Comparison of ENCODE assay signal across 1 cellular context in the genomic region with DNA sequence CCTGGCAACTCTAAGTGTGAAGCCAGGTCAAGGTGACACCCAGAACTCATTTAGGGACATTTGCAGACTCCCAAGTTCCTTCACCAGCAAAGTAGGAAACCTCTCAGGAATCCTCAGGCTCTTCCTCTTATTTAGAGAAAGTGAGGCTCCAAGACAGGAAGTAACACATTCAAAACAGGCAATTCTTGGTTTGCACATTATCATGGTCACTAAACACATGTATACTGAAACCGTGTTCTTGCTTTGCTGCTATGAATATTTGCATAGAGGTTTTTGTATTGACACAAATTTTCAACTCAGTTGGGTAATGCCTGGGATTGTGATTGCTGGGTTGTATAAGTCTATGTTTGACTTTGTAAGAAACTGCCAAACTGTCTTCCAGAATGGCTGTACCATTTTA.
TF ChIP-seq lines count a peak whose summit lies in the region.

No MANE protein-coding gene starts in this region.

TF ChIP-seq in GM12878, 131 proteins besides CTCF, POLR2A, EP300 and RAD21 (continued from another document):
- TF ChIP-seq ETV6 (conservative IDR thresholded peaks at IDR 0.05 in 1 of 2, IDR thresholded peaks at IDR 0.05 in 1 of 2; ENCODE audit: borderline replicate concordance in 1 of 2, low read depth in 1 of 2) (peak in 1 of 2 experiments; percentile 42; a peak in 1 of 4 replicates), MTA2 (IDR thresholded peaks at IDR 0.05; ENCODE audit: low read depth) (no peak), IKZF1 (conservative IDR thresholded peaks at IDR 0.05) (peak; percentile 73), IRF4 (IDR thresholded peaks at IDR 0.05; ENCODE audit: low read depth, low read length) (peak; percentile 74), KLF5 (IDR thresholded peaks at IDR 0.05; ENCODE audit: partially characterized antibody) (no peak), ZNF217 (IDR thresholded peaks at IDR 0.05) (0 out of 2 replicates have a peak, but pooled peaks have one; percentile 48), NFIC (IDR thresholded peaks at IDR 0.05; ENCODE audit: low read depth, low read length) (peak; percentile 46; the same call in 1 of the 2 replicates), IKZF2 (IDR thresholded peaks at IDR 0.05) (peak; percentile 78 to 88), SMAD5 (IDR thresholded peaks at IDR 0.05; ENCODE audit: low read depth) (no peak), BCL11A (IDR thresholded peaks at IDR 0.05; ENCODE audit: low read depth, low read length) (peak; percentile 54; the same call in 1 of the 2 replicates), ATF7 (IDR thresholded peaks at IDR 0.05; ENCODE audit: low read depth) (0 out of 2 replicates have a peak, but pooled peaks have one; percentile 10), BHLHE40 (IDR thresholded peaks at IDR 0.05; ENCODE audit: borderline replicate concordance in 1 of 2, low read depth in 2 of 2, low read length in 1 of 2) (peak in 1 of 2 experiments; percentile 47; a peak in 2 of 4 replicates), PAX5 (IDR thresholded peaks at IDR 0.05; ENCODE audit: borderline replicate concordance, low read depth, low read length) (0 out of 2 replicates have a peak, but pooled peaks have one; percentile 17), TBL1XR1 (IDR thresholded peaks at IDR 0.05; ENCODE audit: low read depth, low read length) (no peak), POU2F2 (IDR thresholded peaks at IDR 0.05; ENCODE audit: borderline replicate concordance, low read depth, low read length) (peak; percentile 96), DPF2 (IDR thresholded peaks at IDR 0.05) (0 out of 2 replicates have a peak, but pooled peaks have one; percentile 23), CREM (IDR thresholded peaks at IDR 0.05; ENCODE audit: low read depth) (0 out of 2 replicates have a peak, but pooled peaks have one; percentile 14), SPI1 (IDR thresholded peaks at IDR 0.05; ENCODE audit: borderline replicate concordance, insufficient read depth, low read depth, low read length) (peak; percentile 81), EED (IDR thresholded peaks at IDR 0.05; ENCODE audit: low read depth) (peak; percentile 57), JUNB (IDR thresholded peaks at IDR 0.05) (peak; percentile 69), RUNX3 (IDR thresholded peaks at IDR 0.05; ENCODE audit: low read length) (peak; percentile 82)
- TF ChIP-seq, protein P1, sequence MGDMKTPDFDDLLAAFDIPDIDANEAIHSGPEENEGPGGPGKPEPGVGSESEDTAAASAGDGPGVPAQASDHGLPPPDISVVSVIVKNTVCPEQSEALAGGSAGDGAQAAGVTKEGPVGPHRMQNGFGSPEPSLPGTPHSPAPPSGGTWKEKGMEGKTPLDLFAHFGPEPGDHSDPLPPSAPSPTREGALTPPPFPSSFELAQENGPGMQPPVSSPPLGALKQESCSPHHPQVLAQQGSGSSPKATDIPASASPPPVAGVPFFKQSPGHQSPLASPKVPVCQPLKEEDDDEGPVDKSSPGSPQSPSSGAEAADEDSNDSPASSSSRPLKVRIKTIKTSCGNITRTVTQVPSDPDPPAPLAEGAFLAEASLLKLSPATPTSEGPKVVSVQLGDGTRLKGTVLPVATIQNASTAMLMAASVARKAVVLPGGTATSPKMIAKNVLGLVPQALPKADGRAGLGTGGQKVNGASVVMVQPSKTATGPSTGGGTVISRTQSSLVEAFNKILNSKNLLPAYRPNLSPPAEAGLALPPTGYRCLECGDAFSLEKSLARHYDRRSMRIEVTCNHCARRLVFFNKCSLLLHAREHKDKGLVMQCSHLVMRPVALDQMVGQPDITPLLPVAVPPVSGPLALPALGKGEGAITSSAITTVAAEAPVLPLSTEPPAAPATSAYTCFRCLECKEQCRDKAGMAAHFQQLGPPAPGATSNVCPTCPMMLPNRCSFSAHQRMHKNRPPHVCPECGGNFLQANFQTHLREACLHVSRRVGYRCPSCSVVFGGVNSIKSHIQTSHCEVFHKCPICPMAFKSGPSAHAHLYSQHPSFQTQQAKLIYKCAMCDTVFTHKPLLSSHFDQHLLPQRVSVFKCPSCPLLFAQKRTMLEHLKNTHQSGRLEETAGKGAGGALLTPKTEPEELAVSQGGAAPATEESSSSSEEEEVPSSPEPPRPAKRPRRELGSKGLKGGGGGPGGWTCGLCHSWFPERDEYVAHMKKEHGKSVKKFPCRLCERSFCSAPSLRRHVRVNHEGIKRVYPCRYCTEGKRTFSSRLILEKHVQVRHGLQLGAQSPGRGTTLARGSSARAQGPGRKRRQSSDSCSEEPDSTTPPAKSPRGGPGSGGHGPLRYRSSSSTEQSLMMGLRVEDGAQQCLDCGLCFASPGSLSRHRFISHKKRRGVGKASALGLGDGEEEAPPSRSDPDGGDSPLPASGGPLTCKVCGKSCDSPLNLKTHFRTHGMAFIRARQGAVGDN (IDR thresholded peaks at IDR 0.05), result 0 out of 2 replicates have a peak, but pooled peaks have one; percentile 30
- TF ChIP-seq, protein P2, sequence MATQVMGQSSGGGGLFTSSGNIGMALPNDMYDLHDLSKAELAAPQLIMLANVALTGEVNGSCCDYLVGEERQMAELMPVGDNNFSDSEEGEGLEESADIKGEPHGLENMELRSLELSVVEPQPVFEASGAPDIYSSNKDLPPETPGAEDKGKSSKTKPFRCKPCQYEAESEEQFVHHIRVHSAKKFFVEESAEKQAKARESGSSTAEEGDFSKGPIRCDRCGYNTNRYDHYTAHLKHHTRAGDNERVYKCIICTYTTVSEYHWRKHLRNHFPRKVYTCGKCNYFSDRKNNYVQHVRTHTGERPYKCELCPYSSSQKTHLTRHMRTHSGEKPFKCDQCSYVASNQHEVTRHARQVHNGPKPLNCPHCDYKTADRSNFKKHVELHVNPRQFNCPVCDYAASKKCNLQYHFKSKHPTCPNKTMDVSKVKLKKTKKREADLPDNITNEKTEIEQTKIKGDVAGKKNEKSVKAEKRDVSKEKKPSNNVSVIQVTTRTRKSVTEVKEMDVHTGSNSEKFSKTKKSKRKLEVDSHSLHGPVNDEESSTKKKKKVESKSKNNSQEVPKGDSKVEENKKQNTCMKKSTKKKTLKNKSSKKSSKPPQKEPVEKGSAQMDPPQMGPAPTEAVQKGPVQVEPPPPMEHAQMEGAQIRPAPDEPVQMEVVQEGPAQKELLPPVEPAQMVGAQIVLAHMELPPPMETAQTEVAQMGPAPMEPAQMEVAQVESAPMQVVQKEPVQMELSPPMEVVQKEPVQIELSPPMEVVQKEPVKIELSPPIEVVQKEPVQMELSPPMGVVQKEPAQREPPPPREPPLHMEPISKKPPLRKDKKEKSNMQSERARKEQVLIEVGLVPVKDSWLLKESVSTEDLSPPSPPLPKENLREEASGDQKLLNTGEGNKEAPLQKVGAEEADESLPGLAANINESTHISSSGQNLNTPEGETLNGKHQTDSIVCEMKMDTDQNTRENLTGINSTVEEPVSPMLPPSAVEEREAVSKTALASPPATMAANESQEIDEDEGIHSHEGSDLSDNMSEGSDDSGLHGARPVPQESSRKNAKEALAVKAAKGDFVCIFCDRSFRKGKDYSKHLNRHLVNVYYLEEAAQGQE (IDR thresholded peaks at IDR 0.05; ENCODE audit: low read depth, low read length), result no peak
- TF ChIP-seq, protein P3, sequence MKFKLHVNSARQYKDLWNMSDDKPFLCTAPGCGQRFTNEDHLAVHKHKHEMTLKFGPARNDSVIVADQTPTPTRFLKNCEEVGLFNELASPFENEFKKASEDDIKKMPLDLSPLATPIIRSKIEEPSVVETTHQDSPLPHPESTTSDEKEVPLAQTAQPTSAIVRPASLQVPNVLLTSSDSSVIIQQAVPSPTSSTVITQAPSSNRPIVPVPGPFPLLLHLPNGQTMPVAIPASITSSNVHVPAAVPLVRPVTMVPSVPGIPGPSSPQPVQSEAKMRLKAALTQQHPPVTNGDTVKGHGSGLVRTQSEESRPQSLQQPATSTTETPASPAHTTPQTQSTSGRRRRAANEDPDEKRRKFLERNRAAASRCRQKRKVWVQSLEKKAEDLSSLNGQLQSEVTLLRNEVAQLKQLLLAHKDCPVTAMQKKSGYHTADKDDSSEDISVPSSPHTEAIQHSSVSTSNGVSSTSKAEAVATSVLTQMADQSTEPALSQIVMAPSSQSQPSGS (IDR thresholded peaks at IDR 0.05; ENCODE audit: low read length), result 0 out of 2 replicates have a peak, but pooled peaks have one; percentile 42
- TF ChIP-seq, protein P4, sequence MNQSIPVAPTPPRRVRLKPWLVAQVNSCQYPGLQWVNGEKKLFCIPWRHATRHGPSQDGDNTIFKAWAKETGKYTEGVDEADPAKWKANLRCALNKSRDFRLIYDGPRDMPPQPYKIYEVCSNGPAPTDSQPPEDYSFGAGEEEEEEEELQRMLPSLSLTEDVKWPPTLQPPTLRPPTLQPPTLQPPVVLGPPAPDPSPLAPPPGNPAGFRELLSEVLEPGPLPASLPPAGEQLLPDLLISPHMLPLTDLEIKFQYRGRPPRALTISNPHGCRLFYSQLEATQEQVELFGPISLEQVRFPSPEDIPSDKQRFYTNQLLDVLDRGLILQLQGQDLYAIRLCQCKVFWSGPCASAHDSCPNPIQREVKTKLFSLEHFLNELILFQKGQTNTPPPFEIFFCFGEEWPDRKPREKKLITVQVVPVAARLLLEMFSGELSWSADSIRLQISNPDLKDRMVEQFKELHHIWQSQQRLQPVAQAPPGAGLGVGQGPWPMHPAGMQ (IDR thresholded peaks at IDR 0.05; ENCODE audit: borderline replicate concordance), result no peak
- TF ChIP-seq, protein P5, sequence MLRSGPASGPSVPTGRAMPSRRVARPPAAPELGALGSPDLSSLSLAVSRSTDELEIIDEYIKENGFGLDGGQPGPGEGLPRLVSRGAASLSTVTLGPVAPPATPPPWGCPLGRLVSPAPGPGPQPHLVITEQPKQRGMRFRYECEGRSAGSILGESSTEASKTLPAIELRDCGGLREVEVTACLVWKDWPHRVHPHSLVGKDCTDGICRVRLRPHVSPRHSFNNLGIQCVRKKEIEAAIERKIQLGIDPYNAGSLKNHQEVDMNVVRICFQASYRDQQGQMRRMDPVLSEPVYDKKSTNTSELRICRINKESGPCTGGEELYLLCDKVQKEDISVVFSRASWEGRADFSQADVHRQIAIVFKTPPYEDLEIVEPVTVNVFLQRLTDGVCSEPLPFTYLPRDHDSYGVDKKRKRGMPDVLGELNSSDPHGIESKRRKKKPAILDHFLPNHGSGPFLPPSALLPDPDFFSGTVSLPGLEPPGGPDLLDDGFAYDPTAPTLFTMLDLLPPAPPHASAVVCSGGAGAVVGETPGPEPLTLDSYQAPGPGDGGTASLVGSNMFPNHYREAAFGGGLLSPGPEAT (IDR thresholded peaks at IDR 0.05; ENCODE audit: low read depth), result peak; percentile 45; the same call in 1 of the 2 replicates
- TF ChIP-seq, protein P6, sequence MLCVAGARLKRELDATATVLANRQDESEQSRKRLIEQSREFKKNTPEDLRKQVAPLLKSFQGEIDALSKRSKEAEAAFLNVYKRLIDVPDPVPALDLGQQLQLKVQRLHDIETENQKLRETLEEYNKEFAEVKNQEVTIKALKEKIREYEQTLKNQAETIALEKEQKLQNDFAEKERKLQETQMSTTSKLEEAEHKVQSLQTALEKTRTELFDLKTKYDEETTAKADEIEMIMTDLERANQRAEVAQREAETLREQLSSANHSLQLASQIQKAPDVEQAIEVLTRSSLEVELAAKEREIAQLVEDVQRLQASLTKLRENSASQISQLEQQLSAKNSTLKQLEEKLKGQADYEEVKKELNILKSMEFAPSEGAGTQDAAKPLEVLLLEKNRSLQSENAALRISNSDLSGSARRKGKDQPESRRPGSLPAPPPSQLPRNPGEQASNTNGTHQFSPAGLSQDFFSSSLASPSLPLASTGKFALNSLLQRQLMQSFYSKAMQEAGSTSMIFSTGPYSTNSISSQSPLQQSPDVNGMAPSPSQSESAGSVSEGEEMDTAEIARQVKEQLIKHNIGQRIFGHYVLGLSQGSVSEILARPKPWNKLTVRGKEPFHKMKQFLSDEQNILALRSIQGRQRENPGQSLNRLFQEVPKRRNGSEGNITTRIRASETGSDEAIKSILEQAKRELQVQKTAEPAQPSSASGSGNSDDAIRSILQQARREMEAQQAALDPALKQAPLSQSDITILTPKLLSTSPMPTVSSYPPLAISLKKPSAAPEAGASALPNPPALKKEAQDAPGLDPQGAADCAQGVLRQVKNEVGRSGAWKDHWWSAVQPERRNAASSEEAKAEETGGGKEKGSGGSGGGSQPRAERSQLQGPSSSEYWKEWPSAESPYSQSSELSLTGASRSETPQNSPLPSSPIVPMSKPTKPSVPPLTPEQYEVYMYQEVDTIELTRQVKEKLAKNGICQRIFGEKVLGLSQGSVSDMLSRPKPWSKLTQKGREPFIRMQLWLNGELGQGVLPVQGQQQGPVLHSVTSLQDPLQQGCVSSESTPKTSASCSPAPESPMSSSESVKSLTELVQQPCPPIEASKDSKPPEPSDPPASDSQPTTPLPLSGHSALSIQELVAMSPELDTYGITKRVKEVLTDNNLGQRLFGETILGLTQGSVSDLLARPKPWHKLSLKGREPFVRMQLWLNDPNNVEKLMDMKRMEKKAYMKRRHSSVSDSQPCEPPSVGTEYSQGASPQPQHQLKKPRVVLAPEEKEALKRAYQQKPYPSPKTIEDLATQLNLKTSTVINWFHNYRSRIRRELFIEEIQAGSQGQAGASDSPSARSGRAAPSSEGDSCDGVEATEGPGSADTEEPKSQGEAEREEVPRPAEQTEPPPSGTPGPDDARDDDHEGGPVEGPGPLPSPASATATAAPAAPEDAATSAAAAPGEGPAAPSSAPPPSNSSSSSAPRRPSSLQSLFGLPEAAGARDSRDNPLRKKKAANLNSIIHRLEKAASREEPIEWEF (IDR thresholded peaks at IDR 0.05; ENCODE audit: insufficient replicate concordance, low read depth, low read length), result no peak
